ENCODE assay signal across 26 cellular contexts in genomic region chr2:1521191-1521877, GRCh38.
DNase-seq lines count a peak whose midpoint lies in the region; ATAC-seq and TF ChIP-seq lines count a peak whose summit lies in the region.
"Had no signal": no experiment of that assay in that cellular context is flagged by ENCODE, and none has a peak within 500 bp of the region (broad histone marks: within the 10 kb centered on the region; RNA-seq: fewer than 3 reads in every experiment).

No MANE protein-coding gene starts in this region.

- ATAC-seq in activated CD4-positive, alpha-beta T cell treated with anti-CD3 and anti-CD28 coated beads for 36 hours = no peak
- no peak for ATAC-seq in naive thymus-derived CD4-positive, alpha-beta T cell
- no peak for ATAC-seq in stimulated activated naive B cell treated with anti-CD40 and anti-IgM and Interleukin-4, amounts not matched to agents 10 μg/mL and 1 μg/mL and 100 μg/mL, for 72 hours (replicated peaks)
- ATAC-seq: GM12878, HCT116 had no signal

- no peaks in the 10 kb centered on the region for H3K27me3 Mint-ChIP-seq in activated CD4-positive, alpha-beta T cell treated with anti-CD3 and anti-CD28 coated beads, Interleukin-2, amount 10 ng/mL, durations not matched to agents 7 days and 5 days
- no peaks in the 10 kb centered on the region for H3K27me3 Mint-ChIP-seq in activated CD4-positive, alpha-beta T cell treated with anti-CD3 and anti-CD28 coated beads for 36 hours
- H3K27me3 Mint-ChIP-seq in naive thymus-derived CD4-positive, alpha-beta T cell = peaks cover 0 to 1% (median 0%) of the 10 kb centered on the region in 5 donors
- H3K27me3 Mint-ChIP-seq in stimulated activated naive B cell treated with anti-CD40 and anti-IgM and Interleukin-4, amounts not matched to agents 10 μg/mL and 1 μg/mL and 100 μg/mL, for 72 hours = peaks cover 6 to 17% of the 10 kb centered on the region in 2 donors
- H3K27me3 Mint-ChIP-seq: IgD-negative memory B cell had no signal

- H3K4me3 ChIP-seq in H7 (ENCODE audit: insufficient read depth, low read depth, low read length) = no peak overlapping the region
- H3K4me3 ChIP-seq in naive thymus-derived CD4-positive, alpha-beta T cell (ENCODE audit: low read length) = no peak overlapping the region
- H3K4me3 ChIP-seq in prostate gland = no peak overlapping the region
- H3K4me3 ChIP-seq: GM12878, MG63 had no signal

- no peak for TF ChIP-seq POLR2A in prostate gland (IDR thresholded peaks at IDR 0.05)

- CTCF ChIA-PET in activated CD4-positive, alpha-beta T cell treated with anti-CD3 and anti-CD28 coated beads, Interleukin-2, amount 10 ng/mL, durations not matched to agents 7 days and 5 days (lab: Charles Lee) = no interaction called here
- CTCF ChIA-PET in activated CD4-positive, alpha-beta T cell treated with anti-CD3 and anti-CD28 coated beads for 36 hours (lab: Charles Lee) = no interaction called here
- CTCF ChIA-PET in naive thymus-derived CD4-positive, alpha-beta T cell (lab: Charles Lee) = no interaction called here

- no peaks in the 10 kb centered on the region for H3K27me3 ChIP-seq in H7 (ENCODE audit: control insufficient read depth, insufficient read depth, low read length)
- no peaks in the 10 kb centered on the region for H3K27me3 ChIP-seq in naive thymus-derived CD4-positive, alpha-beta T cell (ENCODE audit: control insufficient read depth in 2 of 2, insufficient read depth in 2 of 2, low read length in 2 of 2)
- H3K27me3 ChIP-seq in prostate gland (replicated peaks; ENCODE audit: insufficient read depth) = no peaks in the 10 kb centered on the region
- H3K27me3 ChIP-seq: MG63 had no signal

- no peak overlapping the region for H3K4me3 Mint-ChIP-seq in activated CD4-positive, alpha-beta T cell treated with anti-CD3 and anti-CD28 coated beads, Interleukin-2, amount 10 ng/mL, durations not matched to agents 7 days and 5 days
- no peak overlapping the region for H3K4me3 Mint-ChIP-seq in activated CD4-positive, alpha-beta T cell treated with anti-CD3 and anti-CD28 coated beads for 36 hours
- no peak overlapping the region for H3K4me3 Mint-ChIP-seq in naive thymus-derived CD4-positive, alpha-beta T cell
- H3K4me3 Mint-ChIP-seq in stimulated activated naive B cell treated with anti-CD40 and anti-IgM and Interleukin-4, amounts not matched to agents 10 μg/mL and 1 μg/mL and 100 μg/mL, for 72 hours = no peak overlapping the region
- H3K4me3 Mint-ChIP-seq: CD4-positive, CD25-positive, alpha-beta regulatory T cell; IgD-negative memory B cell had no signal

- H3K4me1 Mint-ChIP-seq in activated CD4-positive, alpha-beta T cell treated with anti-CD3 and anti-CD28 coated beads, Interleukin-2, amount 10 ng/mL, durations not matched to agents 7 days and 5 days = peaks cover 20% of the 10 kb centered on the region
- H3K4me1 Mint-ChIP-seq in activated CD4-positive, alpha-beta T cell treated with anti-CD3 and anti-CD28 coated beads for 36 hours = peaks cover 19% of the 10 kb centered on the region
- peaks cover 16 to 48% (median 44%) of the 10 kb centered on the region in 7 donors for H3K4me1 Mint-ChIP-seq in naive thymus-derived CD4-positive, alpha-beta T cell
- H3K4me1 Mint-ChIP-seq in stimulated activated naive B cell treated with anti-CD40 and anti-IgM and Interleukin-4, amounts not matched to agents 10 μg/mL and 1 μg/mL and 100 μg/mL, for 72 hours = peaks cover 17 to 24% of the 10 kb centered on the region in 2 donors

- no peak for TF ChIP-seq CTCF in prostate gland (IDR thresholded peaks at IDR 0.05)

- no peak for DNase-seq in activated CD4-positive, alpha-beta T cell treated with anti-CD3 and anti-CD28 coated beads, Interleukin-2, amount 10 ng/mL, durations not matched to agents 7 days and 5 days
- DNase-seq in activated CD4-positive, alpha-beta T cell treated with anti-CD3 and anti-CD28 coated beads for 36 hours = no peak
- peak; percentile 37 for DNase-seq in H7
- DNase-seq in naive thymus-derived CD4-positive, alpha-beta T cell = no peak
- DNase-seq in stimulated activated naive B cell treated with anti-CD40 and anti-IgM and Interleukin-4, amounts not matched to agents 10 μg/mL and 1 μg/mL and 100 μg/mL, for 72 hours = no peak
- DNase-seq in GOT3 (lab: John Stamatoyannopoulos, UW) = no peak
- DNase-seq in NCI-H526 treated with DMSO at 0.1 percent for 48 hours (lab: John Stamatoyannopoulos, UW) = no peak
- no peak for DNase-seq in prostate gland (ENCODE audit: low spot score)
- DNase-seq: CD4-positive, CD25-positive, alpha-beta regulatory T cell; DMS153; EL; Kasumi-1; MG63; NCI-H1048; NCI-H1436 treated with DMSO at 0.1 percent for 48 hours; NCI-H2029; NCI-H2171; NCI-H446; NCI-H748 treated with DMSO at 0.1 percent for 48 hours; NK-92 treated with Interleukin-12 subunit alpha and Interleukin-12 subunit beta, amount 100 ng/mL, for 24 hours; SIG-M5 had no signal

- no peak overlapping the region for H3K27ac ChIP-seq in naive thymus-derived CD4-positive, alpha-beta T cell (ENCODE audit: low read depth, low read length)
- H3K27ac ChIP-seq in prostate gland = no peak overlapping the region
- H3K27ac ChIP-seq: 22Rv1 had no signal

- no peaks in the 10 kb centered on the region for H3K36me3 ChIP-seq in H7 (replicated peaks; ENCODE audit: control insufficient read depth, insufficient read depth, low read length)
- H3K36me3 ChIP-seq in naive thymus-derived CD4-positive, alpha-beta T cell (ENCODE audit: control insufficient read depth in 2 of 3, insufficient read depth in 3 of 3, low read length in 3 of 3) = no peaks in the 10 kb centered on the region
- H3K36me3 ChIP-seq in prostate gland = no peaks in the 10 kb centered on the region
- H3K36me3 ChIP-seq: MG63 had no signal

- H3K9me3 Mint-ChIP-seq in activated CD4-positive, alpha-beta T cell treated with anti-CD3 and anti-CD28 coated beads, Interleukin-2, amount 10 ng/mL, durations not matched to agents 7 days and 5 days = no peaks in the 10 kb centered on the region
- H3K9me3 Mint-ChIP-seq in activated CD4-positive, alpha-beta T cell treated with anti-CD3 and anti-CD28 coated beads for 36 hours (ENCODE audit: low read depth) = no peaks in the 10 kb centered on the region
- no peaks in the 10 kb centered on the region for H3K9me3 Mint-ChIP-seq in naive thymus-derived CD4-positive, alpha-beta T cell
- peaks cover 0 to 4% of the 10 kb centered on the region in 2 donors for H3K9me3 Mint-ChIP-seq in stimulated activated naive B cell treated with anti-CD40 and anti-IgM and Interleukin-4, amounts not matched to agents 10 μg/mL and 1 μg/mL and 100 μg/mL, for 72 hours
- H3K9me3 Mint-ChIP-seq: IgD-negative memory B cell had no signal

- H3K36me3 Mint-ChIP-seq in activated CD4-positive, alpha-beta T cell treated with anti-CD3 and anti-CD28 coated beads, Interleukin-2, amount 10 ng/mL, durations not matched to agents 7 days and 5 days (ENCODE audit: low read depth) = no peaks in the 10 kb centered on the region
- no peaks in the 10 kb centered on the region for H3K36me3 Mint-ChIP-seq in activated CD4-positive, alpha-beta T cell treated with anti-CD3 and anti-CD28 coated beads for 36 hours (ENCODE audit: low read depth)
- H3K36me3 Mint-ChIP-seq in naive thymus-derived CD4-positive, alpha-beta T cell = peaks cover 0 to 2% (median 0%) of the 10 kb centered on the region in 5 donors
- no peaks in the 10 kb centered on the region for H3K36me3 Mint-ChIP-seq in stimulated activated naive B cell treated with anti-CD40 and anti-IgM and Interleukin-4, amounts not matched to agents 10 μg/mL and 1 μg/mL and 100 μg/mL, for 72 hours
- H3K36me3 Mint-ChIP-seq: CD4-positive, CD25-positive, alpha-beta regulatory T cell; IgD-negative memory B cell had no signal

- POLR2A ChIA-PET in activated CD4-positive, alpha-beta T cell treated with anti-CD3 and anti-CD28 coated beads, Interleukin-2, amount 10 ng/mL, durations not matched to agents 7 days and 5 days (lab: Charles Lee) = no interaction called here
- POLR2A ChIA-PET in activated CD4-positive, alpha-beta T cell treated with anti-CD3 and anti-CD28 coated beads for 36 hours (lab: Charles Lee) = no interaction called here
- POLR2A ChIA-PET in naive thymus-derived CD4-positive, alpha-beta T cell (lab: Charles Lee) = no interaction called here

- intact Hi-C loops in activated CD4-positive, alpha-beta T cell treated with anti-CD3 and anti-CD28 coated beads for 36 hours (cut with DNase I, micrococcal nuclease) = no loop called here
- intact Hi-C loops in naive thymus-derived CD4-positive, alpha-beta T cell (cut with micrococcal nuclease) = no loop called here
- intact Hi-C loops in prostate gland (cut with DNase I) = no loop called here

- no peaks in the 10 kb centered on the region for H3K9me3 ChIP-seq in naive thymus-derived CD4-positive, alpha-beta T cell (ENCODE audit: control insufficient read depth in 2 of 3, low read length in 3 of 3)
- H3K9me3 ChIP-seq in prostate gland = no peaks in the 10 kb centered on the region
- H3K9me3 ChIP-seq: Caco-2, MG63 had no signal

- peak overlapping the region; percentile 9 for H3K27ac Mint-ChIP-seq in activated CD4-positive, alpha-beta T cell treated with anti-CD3 and anti-CD28 coated beads, Interleukin-2, amount 10 ng/mL, durations not matched to agents 7 days and 5 days
- no peak overlapping the region for H3K27ac Mint-ChIP-seq in activated CD4-positive, alpha-beta T cell treated with anti-CD3 and anti-CD28 coated beads for 36 hours
- H3K27ac Mint-ChIP-seq in naive thymus-derived CD4-positive, alpha-beta T cell = peak overlapping the region in 6 of 9 donors; percentile 17 to 86 (median 38)
- peak overlapping the region; percentile 59 for H3K27ac Mint-ChIP-seq in stimulated activated naive B cell treated with anti-CD40 and anti-IgM and Interleukin-4, amounts not matched to agents 10 μg/mL and 1 μg/mL and 100 μg/mL, for 72 hours
- H3K27ac Mint-ChIP-seq: IgD-negative memory B cell had no signal

- WGBS in prostate gland = 78% methylated on average over 21 of the region's 21 CpGs

- H3K4me1 ChIP-seq in naive thymus-derived CD4-positive, alpha-beta T cell (ENCODE audit: control insufficient read depth in 2 of 2, insufficient read depth in 2 of 2, low read length in 2 of 2) = peaks cover 0 to 18% of the 10 kb centered on the region in 2 donors
- H3K4me1 ChIP-seq in prostate gland (replicated peaks) = no peaks in the 10 kb centered on the region
- H3K4me1 ChIP-seq: Caco-2 had no signal
